21 cellular contexts compared by ENCODE assay signal in genomic region chr13:30855569-30855968, GRCh38. TPM values are rescaled to one million over a fixed set of nuclear protein-coding genes. Genes with fewer than 3 reads are reported as not detected.
"Had no signal": no experiment of that assay in that cellular context is flagged by ENCODE, and none has a peak within 500 bp of the region (broad histone marks: within the 10 kb centered on the region; RNA-seq: fewer than 3 reads in every experiment).

No MANE protein-coding gene starts in this region.

- H3K4me3 ChIP-seq: SJCRH30 had no signal

- H3K27me3 ChIP-seq: SJCRH30 had no signal

- H3K9me3 ChIP-seq: SJCRH30 had no signal

- DNase-seq: KBM-7, MV-4-11, NCI-H1048, NCI-H1105, NCI-H1417 treated with DMSO at 0.1 percent for 48 hours, NCI-H187, NCI-H2029, NCI-H2081 treated with DMSO at 0.1 percent for 48 hours, NCI-H2171, NCI-H226, NCI-H446, NCI-H510A, NCI-H524 treated with DMSO at 0.1 percent for 48 hours, NCI-H69, NCI-H774, RPMI8226, SHP77 treated with DMSO at 0.1 percent for 48 hours had no signal

- H3K36me3 ChIP-seq: SJCRH30 had no signal

- FAIRE-seq: RCC 7860 had no signal

- H3K27ac ChIP-seq: SJCRH30 had no signal

RNA-seq across cellular contexts. Expression of gene MEDAG, which starts 50.5 kb away (rescaled TPM):
- total RNA-seq: HT1080, MCF 10A had no signal
